Comparison of ENCODE assay signal across 8 cellular contexts in the genomic region with DNA sequence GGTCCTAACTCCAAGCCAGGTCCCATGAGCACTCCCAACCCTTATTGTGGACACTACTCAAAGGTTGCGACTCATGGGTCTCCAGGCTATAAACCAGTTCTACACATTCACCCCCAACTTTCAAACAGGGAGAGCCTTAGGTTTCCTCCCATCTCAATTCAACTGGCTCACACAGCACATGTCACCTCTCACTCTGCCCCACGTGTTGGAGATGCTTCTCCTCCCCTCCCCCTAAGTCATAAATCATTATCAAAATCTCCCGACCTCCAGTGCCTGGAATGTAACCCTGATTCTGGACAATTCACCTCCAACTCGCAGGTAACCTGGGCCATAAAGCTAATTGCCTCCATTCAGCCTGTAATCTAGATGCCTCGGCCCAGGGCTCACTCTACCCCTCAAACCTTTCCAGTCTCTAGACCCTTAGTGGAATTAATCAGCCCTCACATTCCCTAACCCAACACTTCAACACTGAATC. TPM values are rescaled to one million over a fixed set of nuclear protein-coding genes. Genes with fewer than 3 reads are reported as not detected.
DNase-seq lines count a peak whose midpoint lies in the region; ATAC-seq and TF ChIP-seq lines count a peak whose summit lies in the region.

No MANE protein-coding gene starts in this region.

- WGBS in liver: 6% methylated on average over 5 of the region's 5 CpGs
- 13 to 14% methylated on average over 5 of the region's 5 CpGs for WGBS in thyroid gland, 2 donors

- intact Hi-C loops in breast epithelium (cut with DNase I; ENCODE audit: low total_unique reads): loop anchor here (1.0 kb wide), 1 partner anchor 26 kb away; no protein-coding TSS in a partner anchor
- intact Hi-C loops in thyroid gland (cut with DNase I): loop anchor here (5.0 kb wide), 1 partner anchor 69 kb away; no protein-coding TSS in a partner anchor

- H3K4me3 ChIP-seq in breast epithelium (peak overlapping the region; percentile 77 to 90 (median 79)), liver (ENCODE audit: low read depth in 1 of 3, low read length in 3 of 3) (peak overlapping the region; percentile 78 to 85 (median 79)), thyroid gland (replicated peaks in 1 of 3) (peak overlapping the region; percentile 9 to 89 (median 47))

- peak; percentile 15 for DNase-seq in NCI-H2227 (lab: John Stamatoyannopoulos, UW; ENCODE audit: unreplicated experiment)
- DNase-seq in NCI-H2227 treated with DMSO at 0.1 percent for 48 hours (lab: John Stamatoyannopoulos, UW): no peak
- DNase-seq in NOMO-1 treated with DMSO at 0.1 percent for 48 hours (lab: John Stamatoyannopoulos, UW; ENCODE audit: unreplicated experiment): peak; percentile 37
- DNase-seq in breast epithelium (ENCODE audit: low spot score in 2 of 2): no peak
- no peak for DNase-seq in thyroid gland
- DNase-seq in putamen (ENCODE audit: low spot score): no peak

- H3K27me3 ChIP-seq in breast epithelium (no peaks in the 10 kb centered on the region), liver (ENCODE audit: control insufficient read depth in 4 of 4, insufficient read depth in 4 of 4, low read length in 3 of 4) (no peaks in the 10 kb centered on the region), thyroid gland (no peaks in the 10 kb centered on the region)

- TF ChIP-seq POLR2A in breast epithelium (IDR thresholded peaks at IDR 0.05) (no peak), thyroid gland (IDR thresholded peaks at IDR 0.05) (no peak)

- TF ChIP-seq CTCF in breast epithelium (IDR thresholded peaks at IDR 0.05) (no peak), liver (IDR thresholded peaks at IDR 0.05; ENCODE audit: low read depth, low read length, missing input control) (no peak), thyroid gland (IDR thresholded peaks at IDR 0.05) (no peak)

- no peak for ATAC-seq in HG03196 (IDR thresholded peaks at IDR 0.05; ENCODE audit: unreplicated experiment)

- H3K36me3 ChIP-seq in breast epithelium (no peaks in the 10 kb centered on the region), liver (ENCODE audit: control insufficient read depth in 4 of 4, insufficient read depth in 3 of 4, low read depth in 1 of 4, low read length in 3 of 4) (peaks cover 0 to 5% (median 0%) of the 10 kb centered on the region in 4 donors), thyroid gland (no peaks in the 10 kb centered on the region)

- H3K4me1 ChIP-seq in breast epithelium (peaks cover 6 to 21% of the 10 kb centered on the region in 2 donors), liver (ENCODE audit: control insufficient read depth in 4 of 4, insufficient read depth in 4 of 4, low read length in 3 of 4) (peaks cover 10 to 44% (median 31%) of the 10 kb centered on the region in 4 donors), thyroid gland (peaks cover 38 to 45% of the 10 kb centered on the region in 2 donors)

- H3K27ac ChIP-seq in breast epithelium: peak overlapping the region; percentile 87 to 89
- H3K27ac ChIP-seq in liver (ENCODE audit: low read depth in 1 of 2, low read length in 2 of 2): peak overlapping the region; percentile 87
- peak overlapping the region; percentile 1 to 86 (median 72) for H3K27ac ChIP-seq in thyroid gland

- H3K9ac ChIP-seq in liver (ENCODE audit: low read depth in 1 of 2, low read length in 2 of 2): peak overlapping the region; percentile 79 to 94

- H3K9me3 ChIP-seq in breast epithelium (no peaks in the 10 kb centered on the region), liver (ENCODE audit: control insufficient read depth in 4 of 4, low read length in 3 of 4) (no peaks in the 10 kb centered on the region), thyroid gland (no peaks in the 10 kb centered on the region)

- peak in 1 of 2 donors; percentile 18 for TF ChIP-seq RAD21 in liver (IDR thresholded peaks at IDR 0.05)

TF ChIP-seq in liver, 16 proteins besides CTCF, POLR2A, EP300 and RAD21:
- TF ChIP-seq FOXA1 (IDR thresholded peaks at IDR 0.05): no peak
- TF ChIP-seq HNF4A (conservative IDR thresholded peaks at IDR 0.05): peak in 1 of 2 donors; percentile 49
- no peak for TF ChIP-seq FOXA2 (IDR thresholded peaks at IDR 0.05)
- TF ChIP-seq, protein P1, sequence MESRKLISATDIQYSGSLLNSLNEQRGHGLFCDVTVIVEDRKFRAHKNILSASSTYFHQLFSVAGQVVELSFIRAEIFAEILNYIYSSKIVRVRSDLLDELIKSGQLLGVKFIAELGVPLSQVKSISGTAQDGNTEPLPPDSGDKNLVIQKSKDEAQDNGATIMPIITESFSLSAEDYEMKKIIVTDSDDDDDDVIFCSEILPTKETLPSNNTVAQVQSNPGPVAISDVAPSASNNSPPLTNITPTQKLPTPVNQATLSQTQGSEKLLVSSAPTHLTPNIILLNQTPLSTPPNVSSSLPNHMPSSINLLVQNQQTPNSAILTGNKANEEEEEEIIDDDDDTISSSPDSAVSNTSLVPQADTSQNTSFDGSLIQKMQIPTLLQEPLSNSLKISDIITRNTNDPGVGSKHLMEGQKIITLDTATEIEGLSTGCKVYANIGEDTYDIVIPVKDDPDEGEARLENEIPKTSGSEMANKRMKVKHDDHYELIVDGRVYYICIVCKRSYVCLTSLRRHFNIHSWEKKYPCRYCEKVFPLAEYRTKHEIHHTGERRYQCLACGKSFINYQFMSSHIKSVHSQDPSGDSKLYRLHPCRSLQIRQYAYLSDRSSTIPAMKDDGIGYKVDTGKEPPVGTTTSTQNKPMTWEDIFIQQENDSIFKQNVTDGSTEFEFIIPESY (IDR thresholded peaks at IDR 0.05): no peak
- no peak for TF ChIP-seq NR2F2 (IDR thresholded peaks at IDR 0.05)
- TF ChIP-seq TAF1 (conservative IDR thresholded peaks at IDR 0.05): peak; percentile 52
- TF ChIP-seq, protein P2, sequence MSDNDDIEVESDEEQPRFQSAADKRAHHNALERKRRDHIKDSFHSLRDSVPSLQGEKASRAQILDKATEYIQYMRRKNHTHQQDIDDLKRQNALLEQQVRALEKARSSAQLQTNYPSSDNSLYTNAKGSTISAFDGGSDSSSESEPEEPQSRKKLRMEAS (IDR thresholded peaks at IDR 0.05): peak; percentile 64
- TF ChIP-seq RXRA (IDR thresholded peaks at IDR 0.05): peak in 1 of 2 donors; percentile 35
- TF ChIP-seq YY1 (IDR thresholded peaks at IDR 0.05): no peak

RNA-seq across cellular contexts. Expression of a gene that starts 0.6 kb away (rescaled TPM):
- 100 to 1,000 TPM; 124 to 483 (median 280) TPM for total RNA-seq in breast epithelium
- 100 to 1,000 TPM in 1 of 2 donors, 10 to 100 TPM in 1; 34.2 to 181 TPM for total RNA-seq in liver
- polyA plus RNA-seq in liver: 100 to 1,000 TPM; 101 to 128 TPM
- 100 to 1,000 TPM; 214 to 308 (median 256) TPM for total RNA-seq in thyroid gland

RNA-seq across cellular contexts. Expression of a gene that starts 44.9 kb away (rescaled TPM):
- total RNA-seq in breast epithelium (10 to 100 TPM in 1 of 3 donors, 1 to 10 TPM in 2; 1.9 to 11.8 (median 7.9) TPM), liver (1 to 10 TPM in 1 of 2 donors, under 1 TPM in 1; 0.79 to 2.6 TPM), thyroid gland (10 to 100 TPM in 1 of 4 donors, 1 to 10 TPM in 3; 4.9 to 13.6 (median 5.3) TPM)
- polyA plus RNA-seq in liver: under 1 TPM; 0.68 to 0.69 TPM

Comparison
In these comparisons a context has a peak if more than half of its experiments do, and no peak if none do; other contexts are left out.
1. DNase-seq: peak in NCI-H2227 (single experiment) and NOMO-1 treated with DMSO at 0.1 percent for 48 hours (single experiment); none in NCI-H2227 treated with DMSO at 0.1 percent for 48 hours (single experiment), breast epithelium (0 of 2), thyroid gland (0 of 2) and putamen (single experiment).
2. Peak in every context shown above with its lines, with median percentiles within 50 percentile points of each other: H3K27ac ChIP-seq and H3K4me3 ChIP-seq.